Comparison of ENCODE assay signal across 1 cellular context in the genomic region with DNA sequence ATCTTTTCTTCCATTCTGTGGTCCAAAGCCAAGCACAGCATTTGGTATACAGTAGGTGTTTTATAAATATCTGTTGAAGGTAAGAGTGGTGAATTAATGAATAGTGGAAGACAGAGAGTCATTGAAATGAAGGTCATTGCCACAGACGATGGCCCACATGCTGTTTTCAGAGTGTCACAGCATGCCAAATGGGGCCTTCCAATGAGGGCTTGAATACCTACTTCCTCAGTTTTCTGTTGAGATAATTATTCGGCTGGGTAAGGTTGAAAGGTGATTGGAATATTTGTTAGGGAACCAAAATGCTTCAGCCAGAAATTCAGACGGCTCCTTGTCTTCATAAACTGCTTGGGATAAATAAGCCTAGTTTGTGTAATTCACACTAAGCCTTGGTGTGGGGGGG.
TF ChIP-seq lines count a peak whose summit lies in the region.

No MANE protein-coding gene starts in this region.

TF ChIP-seq in H1, 55 proteins besides CTCF, POLR2A, EP300 and RAD21:
- TF ChIP-seq NANOG (IDR thresholded peaks at IDR 0.05; ENCODE audit: insufficient read depth, low read depth, low read length, poor library complexity, severe bottlenecking), result peak; percentile 62
- TF ChIP-seq, protein P1, sequence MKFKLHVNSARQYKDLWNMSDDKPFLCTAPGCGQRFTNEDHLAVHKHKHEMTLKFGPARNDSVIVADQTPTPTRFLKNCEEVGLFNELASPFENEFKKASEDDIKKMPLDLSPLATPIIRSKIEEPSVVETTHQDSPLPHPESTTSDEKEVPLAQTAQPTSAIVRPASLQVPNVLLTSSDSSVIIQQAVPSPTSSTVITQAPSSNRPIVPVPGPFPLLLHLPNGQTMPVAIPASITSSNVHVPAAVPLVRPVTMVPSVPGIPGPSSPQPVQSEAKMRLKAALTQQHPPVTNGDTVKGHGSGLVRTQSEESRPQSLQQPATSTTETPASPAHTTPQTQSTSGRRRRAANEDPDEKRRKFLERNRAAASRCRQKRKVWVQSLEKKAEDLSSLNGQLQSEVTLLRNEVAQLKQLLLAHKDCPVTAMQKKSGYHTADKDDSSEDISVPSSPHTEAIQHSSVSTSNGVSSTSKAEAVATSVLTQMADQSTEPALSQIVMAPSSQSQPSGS (IDR thresholded peaks at IDR 0.05; ENCODE audit: low read length), result no peak
